Comparison of ENCODE assay signal across 23 cellular contexts in genomic region chr5:69158039-69158438, GRCh38.
"Had no signal": no experiment of that assay in that cellular context is flagged by ENCODE, and none has a peak within 500 bp of the region (broad histone marks: within the 10 kb centered on the region; RNA-seq: fewer than 3 reads in every experiment).

No MANE protein-coding gene starts in this region.

- H3K4me1 ChIP-seq: esophagus muscularis mucosa, foreskin keratinocyte, gastroesophageal sphincter, heart left ventricle, lower lobe of right lung had no signal

- H3K9me3 ChIP-seq: esophagus muscularis mucosa, gastroesophageal sphincter, heart left ventricle, lower lobe of right lung, mucosa of descending colon had no signal

- H3K36me3 Mint-ChIP-seq: immature natural killer cell; mesothelial cell of epicardium; naive B cell; naive thymus-derived CD8-positive, alpha-beta T cell had no signal

- DNase-seq: dermis blood vessel endothelial cell; dorsolateral prefrontal cortex; effector CD4-positive, alpha-beta T cell; effector memory CD4-positive, alpha-beta T cell; foreskin keratinocyte; heart left ventricle; hypothalamus; immature natural killer cell; islet precursor cell; kidney; kidney glomerular epithelial cell; left colon; left ventricle myocardium superior; lower lobe of right lung; mesenchymal stem cell; mucosa of descending colon; naive B cell; naive thymus-derived CD8-positive, alpha-beta T cell had no signal

- H3K27ac Mint-ChIP-seq: immature natural killer cell; mesothelial cell of epicardium; naive B cell; naive thymus-derived CD8-positive, alpha-beta T cell had no signal

- H3K4me1 Mint-ChIP-seq: immature natural killer cell; mesothelial cell of epicardium; naive B cell; naive thymus-derived CD8-positive, alpha-beta T cell had no signal

- H3K27ac ChIP-seq: dorsolateral prefrontal cortex, esophagus muscularis mucosa, foreskin keratinocyte, gastroesophageal sphincter, heart left ventricle, hepatocyte, lower lobe of right lung had no signal

- H3K4me3 Mint-ChIP-seq: immature natural killer cell; mesothelial cell of epicardium; naive B cell; naive thymus-derived CD8-positive, alpha-beta T cell had no signal

- H3K9me3 Mint-ChIP-seq: immature natural killer cell; mesothelial cell of epicardium; naive thymus-derived CD8-positive, alpha-beta T cell had no signal

- H3K27me3 Mint-ChIP-seq: naive B cell had no signal

- H3K36me3 ChIP-seq: esophagus muscularis mucosa, gastroesophageal sphincter, heart left ventricle, lower lobe of right lung had no signal

- ATAC-seq: foreskin keratinocyte; gastroesophageal sphincter; heart left ventricle; left colon; left lobe of liver; left ventricle myocardium superior; mucosa of descending colon; naive thymus-derived CD8-positive, alpha-beta T cell had no signal

- H3K4me3 ChIP-seq: dorsolateral prefrontal cortex, esophagus muscularis mucosa, gastroesophageal sphincter, heart left ventricle, hepatocyte, lower lobe of right lung, mucosa of descending colon had no signal
